10 cellular contexts compared by ENCODE assay signal in genomic region chr2:73268368-73268830, GRCh38. TPM values are rescaled to one million over a fixed set of nuclear protein-coding genes. Genes with fewer than 3 reads are reported as not detected.
DNase-seq lines count a peak whose midpoint lies in the region; ATAC-seq and TF ChIP-seq lines count a peak whose summit lies in the region.
"Had no signal": no experiment of that assay in that cellular context is flagged by ENCODE, and none has a peak within 500 bp of the region (broad histone marks: within the 10 kb centered on the region; RNA-seq: fewer than 3 reads in every experiment).

No MANE protein-coding gene starts in this region.

- peaks cover 0 to 8% (median 3%) of the 10 kb centered on the region in 4 donors for H3K4me1 ChIP-seq in tibial nerve

- peaks cover 0 to 49% of the 10 kb centered on the region in 2 donors for H3K27me3 ChIP-seq in tibial nerve

- TF ChIP-seq CTCF in brain (conservative IDR thresholded peaks at IDR 0.05) (no peak), lower leg skin (IDR thresholded peaks at IDR 0.05) (no peak), tibial nerve (IDR thresholded peaks at IDR 0.05) (no peak)

- no peak overlapping the region for H3K27ac ChIP-seq in tibial nerve

- H3K9me3 ChIP-seq in tibial nerve: peaks cover 0 to under 1% (median 0%) of the 10 kb centered on the region in 4 donors

- no peaks in the 10 kb centered on the region for H3K9me3 Mint-ChIP-seq in stimulated activated naive CD8-positive, alpha-beta T cell treated with anti-CD3 and anti-CD28 coated beads, Interleukin-15, Interleukin-2, amounts not matched to agents 100 ng/mL and 50 ng/mL, for 24 hours
- no peaks in the 10 kb centered on the region for H3K9me3 Mint-ChIP-seq in brain

- TF ChIP-seq POLR2A in lower leg skin (IDR thresholded peaks at IDR 0.05): no peak
- TF ChIP-seq POLR2A in tibial nerve (IDR thresholded peaks at IDR 0.05): no peak

- peaks cover 30% of the 10 kb centered on the region for H3K36me3 Mint-ChIP-seq in stimulated activated naive CD8-positive, alpha-beta T cell treated with anti-CD3 and anti-CD28 coated beads, Interleukin-15, Interleukin-2, amounts not matched to agents 100 ng/mL and 50 ng/mL, for 24 hours (ENCODE audit: low read depth)
- peaks cover 15% of the 10 kb centered on the region for H3K36me3 Mint-ChIP-seq in brain

- no peak overlapping the region for H3K27ac Mint-ChIP-seq in stimulated activated naive CD8-positive, alpha-beta T cell treated with anti-CD3 and anti-CD28 coated beads, Interleukin-15, Interleukin-2, amounts not matched to agents 100 ng/mL and 50 ng/mL, for 24 hours
- peak overlapping the region in 3 of 5 experiments; percentile 1 to 4 (median 2) for H3K27ac Mint-ChIP-seq in brain

- no peaks in the 10 kb centered on the region for H3K36me3 ChIP-seq in tibial nerve

- ATAC-seq in stimulated activated naive CD8-positive, alpha-beta T cell treated with anti-CD3 and anti-CD28 coated beads, Interleukin-15, Interleukin-2, amounts not matched to agents 100 U/mL and 50 U/mL, for 24 hours: no peak
- no peak for ATAC-seq in GM21423 (IDR thresholded peaks at IDR 0.05; ENCODE audit: unreplicated experiment)

- no peaks in the 10 kb centered on the region for H3K27me3 Mint-ChIP-seq in stimulated activated naive CD8-positive, alpha-beta T cell treated with anti-CD3 and anti-CD28 coated beads, Interleukin-15, Interleukin-2, amounts not matched to agents 100 ng/mL and 50 ng/mL, for 24 hours
- peaks cover 48% of the 10 kb centered on the region for H3K27me3 Mint-ChIP-seq in brain

- peaks cover 10% of the 10 kb centered on the region for H3K4me1 Mint-ChIP-seq in stimulated activated naive CD8-positive, alpha-beta T cell treated with anti-CD3 and anti-CD28 coated beads, Interleukin-15, Interleukin-2, amounts not matched to agents 100 ng/mL and 50 ng/mL, for 24 hours (ENCODE audit: low read depth)
- H3K4me1 Mint-ChIP-seq in brain: peaks cover 24% of the 10 kb centered on the region

- no peak for DNase-seq in stimulated activated naive CD8-positive, alpha-beta T cell treated with anti-CD3 and anti-CD28 coated beads, Interleukin-15, Interleukin-2, amounts not matched to agents 100 U/mL and 50 U/mL, for 24 hours
- peak; percentile 84 for DNase-seq in mesenteric fat pad (ENCODE audit: low spot score)
- DNase-seq in stimulated activated CD4-positive, alpha-beta T cell treated with anti-CD3 and anti-CD28 coated beads, Interleukin-2, amount 100 ng/mL, for 24 hours: no peak
- DNase-seq in lower leg skin (ENCODE audit: low spot score in 2 of 2): no peak
- DNase-seq in tibial nerve (ENCODE audit: low spot score in 2 of 2): no peak
- DNase-seq: activated CD8-positive, alpha-beta memory T cell treated with anti-CD3 and anti-CD28 coated beads, Interleukin-2, amount 50 U/mL, for 48 hours had no signal

- intact Hi-C loops in lower leg skin (cut with DNase I; ENCODE audit: low total_unique reads): no loop called here

- 22 to 40% methylated on average over 12 to 14 of the region's 14 CpGs for WGBS in lower leg skin, 2 donors
- 26 to 37% methylated on average over 14 of the region's 14 CpGs for WGBS in tibial nerve, 2 donors

- TF ChIP-seq EP300 in tibial nerve (IDR thresholded peaks at IDR 0.05): no peak

- H3K4me3 Mint-ChIP-seq in stimulated activated naive CD8-positive, alpha-beta T cell treated with anti-CD3 and anti-CD28 coated beads, Interleukin-15, Interleukin-2, amounts not matched to agents 100 ng/mL and 50 ng/mL, for 24 hours: peak overlapping the region; percentile 25
- H3K4me3 Mint-ChIP-seq in brain: peak overlapping the region; percentile 47 to 81 (median 75)

- H3K4me3 ChIP-seq in lower leg skin (ENCODE audit: low read depth, poor library complexity, severe bottlenecking) (no peak overlapping the region), tibial nerve (peak overlapping the region in 2 of 4 donors; percentile 23 to 24)

RNA-seq across cellular contexts. Expression of gene FBXO41, which starts 15.9 kb away (rescaled TPM):
- 19.7 TPM for polyA plus RNA-seq in brain (ENCODE audit: insufficient read depth, low read depth, low replicate concordance)
- total RNA-seq in mesenteric fat pad (1.7 TPM), lower leg skin (1 to 10 TPM; 2.9 to 4.1 (median 3.3) TPM), tibial nerve (10 to 100 TPM in 1 of 4 donors, 1 to 10 TPM in 2, under 1 TPM in 1; 0.84 to 13.9 (median 4.4) TPM)

RNA-seq across cellular contexts. Expression of gene EGR4, which starts 24.9 kb away (rescaled TPM):
- 0.83 TPM for polyA plus RNA-seq in brain (ENCODE audit: insufficient read depth, low read depth, low replicate concordance)
- total RNA-seq in mesenteric fat pad (not detected), lower leg skin (not detected), tibial nerve (not detected)
- total RNA-seq: fibroblast of lung had no signal
- polyA plus RNA-seq: fibroblast of lung had no signal

RNA-seq across cellular contexts. Expression of gene CCT7, which starts 34.3 kb away (rescaled TPM):
- polyA plus RNA-seq in brain (ENCODE audit: insufficient read depth, low read depth, low replicate concordance): 304 TPM
- 190 TPM for total RNA-seq in mesenteric fat pad
- total RNA-seq in lower leg skin: 100 to 1,000 TPM; 141 to 173 (median 156) TPM
- total RNA-seq in tibial nerve: 100 to 1,000 TPM; 194 to 245 (median 212) TPM

RNA-seq across cellular contexts. Expression of gene PRADC1, which starts 35.4 kb away (rescaled TPM):
- 44.5 TPM for polyA plus RNA-seq in brain (ENCODE audit: insufficient read depth, low read depth, low replicate concordance)
- total RNA-seq in mesenteric fat pad: 31.1 TPM
- 10 to 100 TPM in 3 of 4 donors, 1 to 10 TPM in 1; 9.7 to 30.2 (median 23.3) TPM for total RNA-seq in lower leg skin
- total RNA-seq in tibial nerve: 10 to 100 TPM; 14.4 to 31.5 (median 21.5) TPM

RNA-seq across cellular contexts. Expression of gene SMYD5, which starts 54.4 kb away (rescaled TPM):
- 15.5 TPM for polyA plus RNA-seq in brain (ENCODE audit: insufficient read depth, low read depth, low replicate concordance)
- total RNA-seq in mesenteric fat pad (25.1 TPM), lower leg skin (10 to 100 TPM in 2 of 4 donors, 1 to 10 TPM in 2; 9.6 to 18.1 (median 12.8) TPM), tibial nerve (10 to 100 TPM; 13.8 to 32.4 (median 18.7) TPM)
